In the genomic region with DNA sequence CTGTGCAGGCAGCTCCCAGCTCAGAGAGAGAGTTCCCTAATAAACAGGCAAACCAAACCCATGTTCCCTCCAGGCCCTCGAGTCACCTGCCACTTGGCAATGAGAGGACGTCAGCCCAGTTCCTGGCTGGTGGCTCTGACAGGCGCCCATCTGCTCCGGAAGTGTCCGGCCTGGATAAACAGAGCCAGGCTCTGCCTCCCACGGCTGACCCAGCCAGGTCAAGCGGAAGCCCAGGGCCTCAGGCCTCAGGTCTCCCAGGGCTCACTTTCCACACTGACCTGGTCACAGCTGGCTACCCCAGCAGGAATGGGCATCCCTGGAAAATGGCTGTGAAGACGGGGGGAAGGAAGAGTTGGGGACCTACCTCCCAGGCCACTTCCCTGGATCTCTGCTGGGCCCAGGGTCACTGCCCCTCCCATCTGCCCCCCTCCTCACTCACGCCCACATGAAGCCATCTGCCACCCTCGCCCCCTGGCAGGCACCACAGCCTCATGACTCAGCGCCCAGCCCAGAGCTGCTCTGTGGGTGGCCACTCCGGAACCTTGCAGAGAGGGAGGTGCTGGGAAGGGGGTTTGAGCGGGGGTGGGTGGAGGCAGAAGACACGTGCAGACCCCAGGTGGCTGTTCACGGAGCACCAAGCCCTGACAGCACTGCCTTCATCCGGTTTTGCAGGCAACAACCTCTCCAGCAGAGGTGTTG, we compare ENCODE assay signal across 8 cellular contexts. TPM values are rescaled to one million over a fixed set of nuclear protein-coding genes. Genes with fewer than 3 reads are reported as not detected.
A peak's percentile ranks its signal among the peaks of the same experiment; 100 is the strongest.
DNase-seq lines count a peak whose midpoint lies in the region; ATAC-seq lines count a peak whose summit lies in the region.

No MANE protein-coding gene starts in this region.

- no peak overlapping the region for H3K4me3 Mint-ChIP-seq in activated T-cell treated with anti-CD3 and anti-CD28 coated beads, Interleukin-2, amount 50 U/mL, for 24 hours
- peak overlapping the region; percentile 12 to 70 (median 40) for H3K4me3 Mint-ChIP-seq in immature natural killer cell

- H3K27ac Mint-ChIP-seq in activated T-cell treated with anti-CD3 and anti-CD28 coated beads, Interleukin-2, amount 50 U/mL, for 24 hours, result peak overlapping the region; percentile 24
- H3K27ac Mint-ChIP-seq in immature natural killer cell, result peak overlapping the region; percentile 17 to 85 (median 54)

- no peaks in the 10 kb centered on the region for H3K9me3 Mint-ChIP-seq in activated T-cell treated with anti-CD3 and anti-CD28 coated beads, Interleukin-2, amount 50 U/mL, for 24 hours
- H3K9me3 Mint-ChIP-seq in immature natural killer cell, result no peaks in the 10 kb centered on the region

- H3K36me3 Mint-ChIP-seq in activated T-cell treated with anti-CD3 and anti-CD28 coated beads, Interleukin-2, amount 50 U/mL, for 24 hours (ENCODE audit: low read depth), result no peaks in the 10 kb centered on the region
- no peaks in the 10 kb centered on the region for H3K36me3 Mint-ChIP-seq in immature natural killer cell

- peaks cover 61% of the 10 kb centered on the region for H3K4me1 Mint-ChIP-seq in activated T-cell treated with anti-CD3 and anti-CD28 coated beads, Interleukin-2, amount 50 U/mL, for 24 hours (ENCODE audit: low read depth)
- H3K4me1 Mint-ChIP-seq in immature natural killer cell, result peaks cover 62 to 69% of the 10 kb centered on the region in 2 donors

- ATAC-seq in HG03571 (IDR thresholded peaks at IDR 0.05; ENCODE audit: unreplicated experiment) (no peak), HG02973 (IDR thresholded peaks at IDR 0.05; ENCODE audit: unreplicated experiment) (no peak)

- H3K27me3 Mint-ChIP-seq in activated T-cell treated with anti-CD3 and anti-CD28 coated beads, Interleukin-2, amount 50 U/mL, for 24 hours, result no peaks in the 10 kb centered on the region
- H3K27me3 Mint-ChIP-seq in immature natural killer cell (ENCODE audit: low read depth in 3 of 3), result peaks cover 1 to 7% (median 1%) of the 10 kb centered on the region in 3 donors

- DNase-seq in CD1c-positive myeloid dendritic cell (ENCODE audit: extremely low spot score), result peak; percentile 72
- DNase-seq in NCI-H146 (lab: John Stamatoyannopoulos, UW), result peak; percentile 31
- DNase-seq in activated T-cell treated with anti-CD3 and anti-CD28 coated beads, Interleukin-2, amount 50 U/mL, for 24 hours, result peak; percentile 56
- peak; percentile 26 to 58 (median 41) for DNase-seq in immature natural killer cell
- peak; percentile 64 to 74 for DNase-seq in stimulated activated CD8-positive, alpha-beta memory T cell treated with anti-CD3 and anti-CD28 coated beads, Interleukin-7, amount 100 ng/mL, for 4 hours (ENCODE audit: low read depth in 2 of 2)
- DNase-seq in AG08395 (ENCODE audit: low spot score), result no peak

RNA-seq across cellular contexts. Expression of a gene that starts 37.4 kb away (rescaled TPM):
- polyA plus RNA-seq in immature natural killer cell, result 1 to 10 TPM; 2.9 to 4.5 (median 2.9) TPM
